ENCODE assay signal across 16 cellular contexts in genomic region chr17:17213775-17214174, GRCh38.
"Had no signal": no experiment of that assay in that cellular context is flagged by ENCODE, and none has a peak within 500 bp of the region (broad histone marks: within the 10 kb centered on the region; RNA-seq: fewer than 3 reads in every experiment).

No MANE protein-coding gene starts in this region.

- H3K4me3 ChIP-seq: suprapubic skin, thyroid gland had no signal

- H3K27ac ChIP-seq: neutrophil, suprapubic skin, thyroid gland had no signal

- H3K27me3 ChIP-seq: neutrophil, suprapubic skin, thyroid gland had no signal

- H3K9me3 ChIP-seq: neutrophil, suprapubic skin, thyroid gland had no signal

- DNase-seq: cerebellar nuclear complex; endodermal cell; foreskin melanocyte; immature natural killer cell; kidney; left cardiac atrium; mesendoderm; naive B cell; nephron progenitor cell; small intestine; stimulated activated CD4-positive, alpha-beta T cell treated with anti-CD3 and anti-CD28 coated beads, Interleukin-12 subunit alpha, Interleukin-12 subunit beta, amount 100 ng/mL, for 4 hours; stimulated activated naive CD8-positive, alpha-beta T cell treated with anti-CD3 and anti-CD28 coated beads, Interleukin-15, Interleukin-2, amounts not matched to agents 100 U/mL and 50 U/mL, for 24 hours; thyroid gland had no signal

- H3K4me1 ChIP-seq: suprapubic skin, thyroid gland had no signal

- ATAC-seq: stimulated activated effector memory CD8-positive, alpha-beta T cell treated with anti-CD3 and anti-CD28 coated beads, Interleukin-12 subunit alpha, Interleukin-12 subunit beta, amount 100 ng/mL, for 72 hours; stimulated activated naive CD8-positive, alpha-beta T cell treated with anti-CD3 and anti-CD28 coated beads, Interleukin-15, Interleukin-2, amounts not matched to agents 100 U/mL and 50 U/mL, for 24 hours had no signal
